Comparison of ENCODE assay signal across 15 cellular contexts in genomic region chr20:34978092-34978744, GRCh38.
"Had no signal": no experiment of that assay in that cellular context is flagged by ENCODE, and none has a peak within 500 bp of the region (broad histone marks: within the 10 kb centered on the region; RNA-seq: fewer than 3 reads in every experiment).

No MANE protein-coding gene starts in this region.

- H3K27me3 ChIP-seq: vagina had no signal

- ATAC-seq: activated CD8-positive, alpha-beta T cell treated with anti-CD3 and anti-CD28 coated beads for 36 hours; activated T-cell treated with anti-CD3 and anti-CD28 coated beads, Interleukin-2, amount 50 U/mL, for 72 hours; stimulated activated effector memory CD8-positive, alpha-beta T cell treated with anti-CD3 and anti-CD28 coated beads, Interleukin-12 subunit alpha, Interleukin-12 subunit beta, amount 100 ng/mL, for 72 hours had no signal

- H3K4me1 ChIP-seq: vagina had no signal

- DNase-seq: activated CD4-positive, CD25-positive, alpha-beta regulatory T cell treated with anti-CD3 and anti-CD28 coated beads, Interleukin-2, amount 50 U/mL, for 72 hours; activated CD8-positive, alpha-beta memory T cell treated with anti-CD3 and anti-CD28 coated beads, Interleukin-2, amount 50 U/mL, for 4 hours; activated CD8-positive, alpha-beta T cell treated with anti-CD3 and anti-CD28 coated beads for 36 hours; activated gamma-delta T cell treated with Interleukin-2 at 50 U/mL for 16 hours; activated naive CD8-positive, alpha-beta T cell treated with anti-CD3 and anti-CD28 coated beads for 36 hours; activated T-cell treated with anti-CD3 and anti-CD28 coated beads, Interleukin-2, amount 50 U/mL, for 72 hours; esophagus squamous epithelium; foreskin fibroblast; nucleus accumbens; small intestine; SW 1271; T-helper 9 cell had no signal

- H3K36me3 ChIP-seq: esophagus squamous epithelium, tibial nerve, vagina had no signal

- H3K4me3 ChIP-seq: esophagus squamous epithelium, tibial nerve, vagina had no signal

- H3K9me3 ChIP-seq: esophagus squamous epithelium, tibial nerve, vagina had no signal

- H3K27ac ChIP-seq: esophagus squamous epithelium, tibial nerve, vagina had no signal
